8 cellular contexts compared by ENCODE assay signal in genomic region chr6:33632603-33633039, GRCh38. TPM values are rescaled to one million over a fixed set of nuclear protein-coding genes. Genes with fewer than 3 reads are reported as not detected.
DNase-seq lines count a peak whose midpoint lies in the region; ATAC-seq, FAIRE-seq and TF ChIP-seq lines count a peak whose summit lies in the region.

No MANE protein-coding gene starts in this region.

- H4K20me1 ChIP-seq in GM12878 (ENCODE audit: control insufficient read depth, insufficient read depth): peaks cover 16% of the 10 kb centered on the region

- H3K9me3 Mint-ChIP-seq in CD14-positive monocyte (peaks cover 2 to 15% (median 5%) of the 10 kb centered on the region in 7 donors), T-cell (no peaks in the 10 kb centered on the region), immature natural killer cell (no peaks in the 10 kb centered on the region)

- H3K9me3 ChIP-seq in HEK293 (ENCODE audit: control insufficient read depth, insufficient read depth, low read depth, low read length) (no peaks in the 10 kb centered on the region), GM12878 (replicated peaks; ENCODE audit: control insufficient read depth, insufficient read depth, low read length) (no peaks in the 10 kb centered on the region)

- TF ChIP-seq CTCF in CD14-positive monocyte (IDR thresholded peaks at IDR 0.05) (peak; percentile 78), HEK293 (tag by site-specific recombination; IDR thresholded peaks at IDR 0.05) (peak; percentile 82), GM12878 (IDR thresholded peaks at IDR 0.05 in 2 of 3, conservative IDR thresholded peaks at IDR 0.05 in 1 of 3; ENCODE audit: control insufficient read depth in 2 of 3, extremely low read depth in 1 of 3, insufficient read depth in 1 of 3, low read depth in 3 of 3, low read length in 3 of 3) (peak; percentile 57 to 81 (median 79))

- H3K36me3 Mint-ChIP-seq in CD14-positive monocyte: peaks cover 9 to 14% of the 10 kb centered on the region in 2 donors
- H3K36me3 Mint-ChIP-seq in T-cell: peaks cover 6% of the 10 kb centered on the region
- H3K36me3 Mint-ChIP-seq in immature natural killer cell: peaks cover 0 to 4% (median 0%) of the 10 kb centered on the region in 3 donors

- no peak for TF ChIP-seq EP300 in GM12878 (IDR thresholded peaks at IDR 0.05; ENCODE audit: borderline replicate concordance in 1 of 2, control insufficient read depth in 1 of 2, low read depth in 2 of 2, low read length in 2 of 2)

- intact Hi-C loops in CD14-positive monocyte (cut with micrococcal nuclease) (no loop called here), GM12878 (cut with micrococcal nuclease; ENCODE audit: unreplicated experiment) (loop anchor here (2.0 kb wide), 1 partner anchor 48 kb away; no protein-coding TSS in a partner anchor)

- TF ChIP-seq RAD21 in GM12878 (IDR thresholded peaks at IDR 0.05; ENCODE audit: insufficient read depth, low read depth, low read length): peak; percentile 61

- H2AFZ ChIP-seq in GM12878 (ENCODE audit: control insufficient read depth, low read depth, low read length): no peak overlapping the region

- no peak for TF ChIP-seq POLR2A in GM12878 (IDR thresholded peaks at IDR 0.05; ENCODE audit: low read depth, low read length)

- H3K4me3 Mint-ChIP-seq in CD14-positive monocyte (peak overlapping the region; percentile 70 to 91), T-cell (peak overlapping the region; percentile 75 to 98 (median 81)), immature natural killer cell (peak overlapping the region; percentile 74 to 85 (median 84))

- H3K27me3 ChIP-seq in GM12878 (replicated peaks in 1 of 2; ENCODE audit: control insufficient read depth in 2 of 2, insufficient read depth in 2 of 2, low read length in 1 of 2): no peaks in the 10 kb centered on the region

- CTCF ChIA-PET in HEK293 (lab: Yijun Ruan, JAX) (interaction anchor here (0.6 to 2.0 kb wide), 12 partner anchors 9 to 355 kb away, joined by 3 to 22 read pairs (median 6); partner anchors contain the start of gene ITPR3), T-cell (lab: Charles Lee) (interaction anchor here (0.5 to 1.4 kb wide), 5 partner anchors 11 to 117 kb away, joined by 3 to 5 read pairs (median 3); partner anchors contain the start of gene ITPR3 (in 1 of the 2)), GM12878 (lab: Yijun Ruan, JAX) (interaction anchor here (0.7 to 2.2 kb wide), 6 partner anchors 10 to 46 kb away, joined by 3 to 18 read pairs (median 8); partner anchors contain the start of gene ITPR3)

- no peak overlapping the region; the same call in none of the 2 replicates for H3K4me2 ChIP-seq in GM12878 (ENCODE audit: control insufficient read depth, insufficient read depth)

- peak in 2 of 4 experiments; percentile 27 to 48 for ATAC-seq in T-cell (replicated peaks in 1 of 4)
- ATAC-seq in GM12878: peak; percentile 79
- ATAC-seq in HG03457 (IDR thresholded peaks at IDR 0.05; ENCODE audit: unreplicated experiment): no peak
- no peak for ATAC-seq in GM21526 (IDR thresholded peaks at IDR 0.05; ENCODE audit: low FRiP score, unreplicated experiment)

- no TSS peak for BruUV-seq in GM12878 (replicated peaks; lab: Mats Ljungman, UMichigan)

- peaks cover 15% of the 10 kb centered on the region for H3K79me2 ChIP-seq in GM12878 (ENCODE audit: control insufficient read depth, insufficient read depth, low read length)

- SMC1A ChIA-PET in GM12878 (lab: Charles Lee; ENCODE audit: uncharacterized antibody, unreplicated experiment): interaction anchor here (0.8 to 1.3 kb wide), 3 partner anchors 25 to 79 kb away, joined by 3 to 4 read pairs (median 3); partner anchors contain the start of gene UQCC2

- H3K36me3 ChIP-seq in HEK293 (ENCODE audit: control insufficient read depth in 2 of 2, insufficient read depth in 1 of 2, low read length in 2 of 2): no peaks in the 10 kb centered on the region; a peak in 1 of 3 replicates
- H3K36me3 ChIP-seq in GM12878 (ENCODE audit: control insufficient read depth in 2 of 2, insufficient read depth in 2 of 2, low read length in 1 of 2): no peaks in the 10 kb centered on the region; a peak in 3 of 4 replicates

- H3K4me1 ChIP-seq in HEK293 (ENCODE audit: control insufficient read depth, insufficient read depth, low read length) (peaks cover 7% of the 10 kb centered on the region), GM12878 (ENCODE audit: control insufficient read depth, insufficient read depth, low read length) (peaks cover 21% of the 10 kb centered on the region)

- H3K9ac ChIP-seq in GM12878 (ENCODE audit: control insufficient read depth, insufficient read depth, low read length): no peak overlapping the region

- H3K4me3 ChIP-seq in HEK293 (ENCODE audit: low read depth, low read length) (no peak overlapping the region), GM12878 (no peak overlapping the region)

- RAD21 ChIA-PET in GM12878 (lab: Charles Lee; ENCODE audit: unreplicated experiment): interaction anchor here (0.7 kb wide), 1 partner anchor 42 kb away, joined by 3 read pairs; no protein-coding TSS in a partner anchor

- H3K27ac Mint-ChIP-seq in CD14-positive monocyte (peak overlapping the region in 5 of 7 donors; percentile 19 to 73 (median 60)), T-cell (peak overlapping the region; percentile 42 to 78), immature natural killer cell (peak overlapping the region; percentile 81 to 95 (median 88))

- peaks cover 33 to 39% (median 36%) of the 10 kb centered on the region in 3 donors for H3K27me3 Mint-ChIP-seq in CD14-positive monocyte (ENCODE audit: low read depth in 3 of 3)
- no peaks in the 10 kb centered on the region for H3K27me3 Mint-ChIP-seq in T-cell
- peaks cover 6 to 14% (median 9%) of the 10 kb centered on the region in 3 donors for H3K27me3 Mint-ChIP-seq in immature natural killer cell (ENCODE audit: low read depth in 3 of 3)

- H3K4me1 Mint-ChIP-seq in CD14-positive monocyte (peaks cover 22% of the 10 kb centered on the region), T-cell (peaks cover 66 to 73% (median 68%) of the 10 kb centered on the region in 3 donors), immature natural killer cell (peaks cover 46 to 74% of the 10 kb centered on the region in 2 donors)

- POLR2A ChIA-PET in HEK293 (lab: Yijun Ruan, JAX): interaction anchor here (0.5 to 3.4 kb wide), 3 partner anchors 11 to 763 kb away, joined by 3 to 19 read pairs (median 3); partner anchors contain the start of gene ITPR3
- POLR2A ChIA-PET in T-cell (lab: Charles Lee): interaction anchor here in 1 of 2 donors (0.8 kb wide), 1 partner anchor 79 kb away, joined by 5 read pairs; the partner anchor contains the start of gene UQCC2
- POLR2A ChIA-PET in GM12878 (lab: Charles Lee): interaction anchor here (0.6 to 1.6 kb wide), 2 partner anchors 11 to 239 kb away, joined by 4 to 5 read pairs; no protein-coding TSS in a partner anchor

- in situ Hi-C loops in GM12878 (cut with MboI): no loop called here

- FAIRE-seq in GM12878 (lab: Jason Lieb, UNC): peak; percentile 90

- 68% methylated on average over 6 of the region's 6 CpGs for WGBS in GM12878 (ENCODE audit: insufficient coverage, insufficient replicate concordance, low lambda C conversion rate, missing lambda C conversion rate)

- H3K27ac ChIP-seq in HEK293 (ENCODE audit: extremely low read depth, low read depth, low read length): no peak overlapping the region
- no peak overlapping the region for H3K27ac ChIP-seq in GM12878 (ENCODE audit: control insufficient read depth, insufficient read depth)

- DNase-seq in CD14-positive monocyte (ENCODE audit: low spot score) (peak; percentile 57), T-cell (peak in 31 of 34 experiments; percentile 13 to 64 (median 46)), GM12878 (ENCODE audit: low read depth, low spot score) (no peak), immature natural killer cell (peak; percentile 56 to 58 (median 57))
- peak; percentile 51 for DNase-seq in stimulated activated CD4-positive, alpha-beta T cell treated with anti-CD3 and anti-CD28 coated beads, Interleukin-4, amount 100 ng/mL, for 24 hours

RNA-seq across cellular contexts. Expression of gene ITPR3, which starts 11.5 kb away (rescaled TPM):
- polyA plus RNA-seq in CD14-positive monocyte: not detected
- 10 to 100 TPM; 49.2 to 63.6 (median 62.4) TPM for total RNA-seq in T-cell
- 77.4 and 90.2 TPM in 2 replicates for total RNA-seq in GM12878 (2013; cell fraction: nucleolus; rRNA removed)
- 12.7 and 15.4 TPM in 2 replicates for total RNA-seq in GM12878 (2014; rRNA removed)
- total RNA-seq in GM12878 (2014; rRNA removed; fragmentation: Illumina TruSeq; extraction: Trizol): 7.6 and 8.3 TPM in 2 replicates
- 30.3 and 34.0 TPM in 2 replicates for total RNA-seq in GM12878 (2021)
- 7.4 TPM for polyA plus RNA-seq in GM12878 (2011; ENCODE audit: low read depth)
- 7.2 and 15.6 TPM in 2 replicates for polyA plus RNA-seq in GM12878 (2011; rRNA removed)
- 16.7 and 18.8 TPM in 2 replicates for polyA plus RNA-seq in GM12878 (2011; cell fraction: cytosol; rRNA removed)
- polyA plus RNA-seq in GM12878 (2011; cell fraction: nucleus; rRNA removed): 202 and 205 TPM in 2 replicates
- 13.1 and 19.2 TPM in 2 replicates for polyA plus RNA-seq in GM12878 (2012)
- 6.7 and 14.6 TPM in 2 replicates for polyA plus RNA-seq in GM12878 (2014; fragmentation: Illumina TruSeq; extraction: Trizol)
- polyA plus RNA-seq in GM12878 (2014; fragmentation: Nextera tagmentation; extraction: Ambion mirVana): under 1 TPM; 0.32 to 0.44 TPM
- 23.0 and 27.0 TPM in 2 replicates for polyA plus RNA-seq in GM12878 (2014; rRNA removed)
- polyA plus RNA-seq in GM12878 (2016; fragmentation: Nextera tagmentation; extraction: Ambion mirVana): 1 to 10 TPM; 8.9 to 9.1 TPM
- polyA minus RNA-seq in GM12878 (2011; rRNA and poly(A)+ RNA removed): 27.9 and 34.0 TPM in 2 replicates
- polyA minus RNA-seq in GM12878 (2011; cell fraction: cytosol; rRNA and poly(A)+ RNA removed): 12.8 and 14.2 TPM in 2 replicates
- 43.2 and 61.9 TPM in 2 replicates for polyA minus RNA-seq in GM12878 (2011; cell fraction: nucleus; rRNA and poly(A)+ RNA removed)
- 1 to 10 TPM in 2 of 3 donors, under 1 TPM in 1; 0.02 to 7.2 (median 1.1) TPM for polyA plus RNA-seq in immature natural killer cell

RNA-seq across cellular contexts. Expression of gene BAK1, which starts 52.5 kb away (rescaled TPM):
- polyA plus RNA-seq in CD14-positive monocyte: 10 to 100 TPM; 27.8 to 34.0 TPM
- total RNA-seq in T-cell: 10 to 100 TPM; 22.9 to 31.6 (median 27.9) TPM
- total RNA-seq in GM12878 (2013; cell fraction: nucleolus; rRNA removed): 12.7 and 16.3 TPM in 2 replicates
- 9.3 and 9.4 TPM in 2 replicates for total RNA-seq in GM12878 (2014; rRNA removed)
- total RNA-seq in GM12878 (2014; rRNA removed; fragmentation: Illumina TruSeq; extraction: Trizol): 23.9 and 26.6 TPM in 2 replicates
- 36.7 and 37.6 TPM in 2 replicates for total RNA-seq in GM12878 (2021)
- 13.2 TPM for polyA plus RNA-seq in GM12878 (2011; ENCODE audit: low read depth)
- polyA plus RNA-seq in GM12878 (2011; rRNA removed): 18.1 and 31.0 TPM in 2 replicates
- 45.3 and 55.6 TPM in 2 replicates for polyA plus RNA-seq in GM12878 (2011; cell fraction: cytosol; rRNA removed)
- 32.2 and 33.3 TPM in 2 replicates for polyA plus RNA-seq in GM12878 (2011; cell fraction: nucleus; rRNA removed)
- 25.8 and 26.9 TPM in 2 replicates for polyA plus RNA-seq in GM12878 (2012)
- 14.4 and 28.2 TPM in 2 replicates for polyA plus RNA-seq in GM12878 (2014; fragmentation: Illumina TruSeq; extraction: Trizol)
- 10 to 100 TPM in 1 of 2 experiments, 1 to 10 TPM in 1; 6.3 to 13.0 TPM for polyA plus RNA-seq in GM12878 (2014; fragmentation: Nextera tagmentation; extraction: Ambion mirVana)
- polyA plus RNA-seq in GM12878 (2014; rRNA removed): 38.1 and 44.5 TPM in 2 replicates
- 10 to 100 TPM; 65.7 to 65.8 TPM for polyA plus RNA-seq in GM12878 (2016; fragmentation: Nextera tagmentation; extraction: Ambion mirVana)
- 26.0 and 47.5 TPM in 2 replicates for polyA minus RNA-seq in GM12878 (2011; rRNA and poly(A)+ RNA removed)
- polyA minus RNA-seq in GM12878 (2011; cell fraction: cytosol; rRNA and poly(A)+ RNA removed): 18.6 and 19.3 TPM in 2 replicates
- polyA minus RNA-seq in GM12878 (2011; cell fraction: nucleus; rRNA and poly(A)+ RNA removed): 8.0 and 12.3 TPM in 2 replicates
- polyA plus RNA-seq in immature natural killer cell: 10 to 100 TPM; 26.6 to 46.6 (median 32.4) TPM
